Comparison of ENCODE assay signal across 1 cellular context in genomic region chr7:1503390-1503789, GRCh38.
TF ChIP-seq lines count a peak whose summit lies in the region.

No MANE protein-coding gene starts in this region.

TF ChIP-seq in K562, 482 proteins besides CTCF, POLR2A, EP300 and RAD21:
- no peak for TF ChIP-seq E2F8 (IDR thresholded peaks at IDR 0.05; ENCODE audit: low read depth, partially characterized antibody)
- TF ChIP-seq E2F6 (IDR thresholded peaks at IDR 0.05; ENCODE audit: borderline replicate concordance in 1 of 2, extremely low read depth in 1 of 2, insufficient read depth in 1 of 2, insufficient read length in 1 of 2, low read depth in 1 of 2, low read length in 1 of 2, poor library complexity in 1 of 2, severe bottlenecking in 1 of 2) = peak in 1 of 2 experiments; percentile 41
- peak; percentile 79 for TF ChIP-seq ZFP36 (IDR thresholded peaks at IDR 0.05; ENCODE audit: low read depth, low read length, partially characterized antibody)
- TF ChIP-seq BCOR (IDR thresholded peaks at IDR 0.05) = peak; percentile 65
TF ChIP-seq in K562: peak in this region for 3.
